16 cellular contexts compared by ENCODE assay signal in the genomic region with DNA sequence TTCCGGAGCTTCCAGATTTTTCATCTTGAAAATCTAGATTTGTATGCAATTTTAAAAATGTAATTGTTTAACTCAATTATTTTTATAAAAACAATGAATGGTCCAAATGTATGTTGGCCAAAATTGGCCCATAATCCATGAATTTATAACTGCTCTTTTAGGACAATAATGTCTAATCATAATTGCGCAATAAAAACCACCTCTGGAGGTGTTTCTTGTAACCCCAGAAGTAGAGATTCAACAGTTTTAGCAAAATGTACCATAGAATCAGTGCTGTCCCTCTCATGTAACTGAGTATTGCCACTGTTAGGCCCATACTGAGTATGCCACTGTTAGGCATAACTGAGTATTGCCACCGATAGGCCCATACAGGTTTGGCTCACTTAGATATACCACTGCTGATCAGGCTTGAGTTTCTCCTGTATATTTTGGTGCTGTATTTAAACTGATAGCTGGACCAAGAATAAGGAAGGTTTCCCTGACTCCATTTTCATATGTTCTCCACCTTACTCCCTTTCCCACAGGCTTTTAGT.
"Had no signal": no experiment of that assay in that cellular context is flagged by ENCODE, and none has a peak within 500 bp of the region (broad histone marks: within the 10 kb centered on the region; RNA-seq: fewer than 3 reads in every experiment).

No MANE protein-coding gene starts in this region.

- H3K4me3 Mint-ChIP-seq: activated CD4-positive, alpha-beta T cell treated with anti-CD3 and anti-CD28 coated beads, Interleukin-2, amount 10 ng/mL, durations not matched to agents 24 days and 14 days; activated naive CD8-positive, alpha-beta T cell treated with anti-CD3 and anti-CD28 coated beads, Interleukin-2, amount 10 ng/mL, durations not matched to agents 7 days and 5 days; nephron; stimulated activated memory B cell treated with anti-CD40 and anti-IgM and Interleukin-4, amounts not matched to agents 10 μg/mL and 1 μg/mL and 100 μg/mL, for 72 hours had no signal

- ATAC-seq: foreskin keratinocyte; stimulated activated memory B cell treated with anti-CD40 and anti-IgM and Interleukin-4, amounts not matched to agents 10 μg/mL and 1 μg/mL and 100 μg/mL, for 72 hours had no signal

- H3K27me3 Mint-ChIP-seq: activated CD4-positive, alpha-beta T cell treated with anti-CD3 and anti-CD28 coated beads, Interleukin-2, amount 10 ng/mL, durations not matched to agents 24 days and 14 days; activated naive CD8-positive, alpha-beta T cell treated with anti-CD3 and anti-CD28 coated beads, Interleukin-2, amount 10 ng/mL, durations not matched to agents 7 days and 5 days; stimulated activated memory B cell treated with anti-CD40 and anti-IgM and Interleukin-4, amounts not matched to agents 10 μg/mL and 1 μg/mL and 100 μg/mL, for 72 hours had no signal

- H3K9me3 Mint-ChIP-seq: activated CD4-positive, alpha-beta T cell treated with anti-CD3 and anti-CD28 coated beads, Interleukin-2, amount 10 ng/mL, durations not matched to agents 24 days and 14 days; activated naive CD8-positive, alpha-beta T cell treated with anti-CD3 and anti-CD28 coated beads, Interleukin-2, amount 10 ng/mL, durations not matched to agents 7 days and 5 days; activated T-helper 2 cell treated with anti-CD3 and anti-CD28 coated beads, Interferon-gamma antibody, Interleukin-2, Interleukin-4, amounts not matched to agents 10 μg/mL and 5 μg/mL and 100 μg/mL, durations not matched to agents 14 hours and 24 hours and 36 hours; nephron; stimulated activated memory B cell treated with anti-CD40 and anti-IgM and Interleukin-4, amounts not matched to agents 10 μg/mL and 1 μg/mL and 100 μg/mL, for 72 hours had no signal

- DNase-seq: activated CD4-positive, alpha-beta T cell treated with anti-CD3 and anti-CD28 coated beads, Interleukin-2, amount 10 ng/mL, durations not matched to agents 24 days and 14 days; activated naive CD4-positive, alpha-beta T cell treated with Interleukin-2 at 50 U/mL for 16 hours; activated naive CD8-positive, alpha-beta T cell treated with anti-CD3 and anti-CD28 coated beads, Interleukin-2, amount 10 ng/mL, durations not matched to agents 7 days and 5 days; amygdala; foreskin keratinocyte; glutamatergic neuron; hypothalamus; sigmoid colon; stimulated activated CD4-positive, alpha-beta T cell treated with anti-CD3 and anti-CD28 coated beads, Interleukin-4, amount 100 ng/mL, for 24 hours; T-helper 1 cell; T1000; thyroid gland had no signal

- H3K27ac Mint-ChIP-seq: activated CD4-positive, alpha-beta T cell treated with anti-CD3 and anti-CD28 coated beads, Interleukin-2, amount 10 ng/mL, durations not matched to agents 24 days and 14 days; activated T-helper 2 cell treated with anti-CD3 and anti-CD28 coated beads, Interferon-gamma antibody, Interleukin-2, Interleukin-4, amounts not matched to agents 10 μg/mL and 5 μg/mL and 100 μg/mL, durations not matched to agents 14 hours and 24 hours and 36 hours; stimulated activated memory B cell treated with anti-CD40 and anti-IgM and Interleukin-4, amounts not matched to agents 10 μg/mL and 1 μg/mL and 100 μg/mL, for 72 hours had no signal

- FAIRE-seq: keratinocyte had no signal
